8 cellular contexts compared by ENCODE assay signal in the genomic region with DNA sequence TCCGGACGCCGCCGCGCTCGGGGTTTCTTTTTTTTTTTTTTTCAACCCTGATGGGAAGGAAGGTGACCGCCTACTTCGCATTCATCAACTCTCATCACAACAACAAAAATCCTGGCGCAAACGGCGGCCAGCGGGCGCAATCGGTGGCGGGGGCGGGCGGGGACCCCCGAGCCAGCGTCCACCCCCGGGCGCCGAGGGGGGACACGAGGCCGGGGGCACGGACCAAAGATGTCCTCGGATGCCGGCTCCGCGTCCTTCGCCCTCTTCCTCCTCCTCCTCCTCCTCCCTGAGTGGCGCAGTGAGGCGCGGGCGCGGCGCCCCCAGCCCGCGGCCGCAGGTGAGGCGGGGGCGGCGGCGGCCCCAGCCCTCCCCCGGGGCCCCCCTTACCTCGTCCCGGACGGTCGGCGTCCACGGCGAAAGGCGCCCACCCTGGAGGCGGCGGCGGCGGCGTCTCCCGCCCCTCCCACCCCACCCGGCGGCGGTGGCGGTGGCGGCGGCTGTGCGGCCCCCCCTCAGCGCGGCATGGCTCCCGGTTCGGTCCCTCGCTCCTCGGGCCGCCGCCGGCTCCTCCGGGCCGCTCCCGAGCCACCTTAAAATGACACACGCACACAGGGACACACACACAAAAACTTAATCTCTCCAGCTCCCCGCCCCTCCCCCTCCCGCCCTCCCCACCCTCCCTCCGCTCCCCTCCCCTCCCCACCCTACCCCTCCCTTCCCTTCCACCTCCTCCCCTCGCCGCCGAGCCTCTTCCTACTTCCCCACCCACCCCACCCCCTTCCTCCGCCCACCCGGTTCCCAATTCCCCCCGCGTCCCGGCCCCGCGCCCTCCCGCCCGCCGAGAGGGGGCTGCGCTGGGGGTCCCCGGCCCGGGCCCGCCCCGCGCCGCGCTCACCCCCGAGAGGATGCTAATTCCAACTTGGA. TPM values are rescaled to one million over a fixed set of nuclear protein-coding genes. Genes with fewer than 3 reads are reported as not detected.
DNase-seq lines count a peak whose midpoint lies in the region; ATAC-seq and TF ChIP-seq lines count a peak whose summit lies in the region.

A gene (minus strand): TSS at position 632 of the 924 bp plus-strand sequence.

- no peaks in the 10 kb centered on the region for H3K36me3 ChIP-seq in SJCRH30
- no peaks in the 10 kb centered on the region for H3K36me3 ChIP-seq in effector memory CD4-positive, alpha-beta T cell (ENCODE audit: control insufficient read depth, insufficient read depth, low read length)

- H3K4me3 ChIP-seq in AG04449 (ENCODE audit: low read depth, low read length) (peak within 1 kb of the TSS; percentile 72), SJCRH30 (peak within 1 kb of the TSS; percentile 82), lower leg skin (ENCODE audit: low read depth, poor library complexity, severe bottlenecking) (peak within 1 kb of the TSS; percentile 85)
- peak within 1 kb of the TSS; percentile 50 for H3K4me3 ChIP-seq in effector memory CD4-positive, alpha-beta T cell (ENCODE audit: insufficient read depth, low read depth, low read length, poor library complexity, severe bottlenecking)

- H3K9me3 ChIP-seq in SJCRH30 (replicated peaks): no peaks in the 10 kb centered on the region
- no peaks in the 10 kb centered on the region for H3K9me3 ChIP-seq in effector memory CD4-positive, alpha-beta T cell (ENCODE audit: control insufficient read depth, low read length)

- WGBS in lower leg skin, 2 donors: 0 to 1% methylated on average over 28 to 54 of the region's 103 CpGs

- H3K27ac ChIP-seq in SJCRH30: peak within 1 kb of the TSS; percentile 65
- no peak within 1 kb of the TSS for H3K27ac ChIP-seq in effector memory CD4-positive, alpha-beta T cell (ENCODE audit: insufficient read depth, low read length, poor library complexity, severe bottlenecking)

- H3K4me1 ChIP-seq in SJCRH30: peaks cover 20% of the 10 kb centered on the region
- H3K4me1 ChIP-seq in effector memory CD4-positive, alpha-beta T cell (ENCODE audit: control insufficient read depth, insufficient read depth, low read length, poor library complexity, severe bottlenecking): peaks cover 11% of the 10 kb centered on the region

- H3K27me3 ChIP-seq in SJCRH30: no peaks in the 10 kb centered on the region
- peaks cover 23% of the 10 kb centered on the region for H3K27me3 ChIP-seq in effector memory CD4-positive, alpha-beta T cell (replicated peaks; ENCODE audit: control insufficient read depth, insufficient read depth, low read length, poor library complexity, severe bottlenecking)

- POLR2A ChIA-PET in AG04449 (lab: Yijun Ruan, JAX): interaction anchor here (1.0 kb wide), 1 partner anchor 502 kb away, joined by 5 read pairs; no protein-coding TSS in a partner anchor

- no peak for TF ChIP-seq CTCF in AG04449 (IDR thresholded peaks at IDR 0.05; ENCODE audit: insufficient read depth, low read length, missing control alignments)
- TF ChIP-seq CTCF in GM20000 (IDR thresholded peaks at IDR 0.05; ENCODE audit: extremely low read depth, missing control alignments): no peak
- no peak for TF ChIP-seq CTCF in lower leg skin (IDR thresholded peaks at IDR 0.05)
- no peak for TF ChIP-seq CTCF in subcutaneous adipose tissue (IDR thresholded peaks at IDR 0.05; ENCODE audit: low read depth)

- ATAC-seq in GM18868 (IDR thresholded peaks at IDR 0.05; ENCODE audit: unreplicated experiment): no peak
- no peak for ATAC-seq in GM18520 (IDR thresholded peaks at IDR 0.05; ENCODE audit: unreplicated experiment)

- intact Hi-C loops in lower leg skin (cut with DNase I; ENCODE audit: low total_unique reads): no loop called here

- CTCF ChIA-PET in AG04449 (lab: Yijun Ruan, JAX): no interaction called here

- DNase-seq in AG04449 (ENCODE audit: low read depth, low spot score): no peak
- peak; percentile 65 for DNase-seq in GM20000 (ENCODE audit: low spot score)
- DNase-seq in SJCRH30: peak; percentile 54 to 70
- DNase-seq in effector memory CD4-positive, alpha-beta T cell: no peak
- peak in 1 of 2 donors; percentile 92 for DNase-seq in lower leg skin (ENCODE audit: low spot score in 2 of 2)

- no peak for TF ChIP-seq POLR2A in lower leg skin (IDR thresholded peaks at IDR 0.05)

RNA-seq across cellular contexts. Expression of the gene that starts here (rescaled TPM):
- 67.8 and 69.0 TPM in 2 replicates for total RNA-seq in SJCRH30 (2014; rRNA removed; shearing (Covaris generic))
- total RNA-seq in lower leg skin: 10 to 100 TPM; 30.3 to 39.5 (median 32.2) TPM
- 10 to 100 TPM; 22.3 to 52.2 (median 42.5) TPM for total RNA-seq in subcutaneous adipose tissue

Comparison
In these comparisons a context has a peak if more than half of its experiments do, and no peak if none do; other contexts are left out.
1. DNase-seq: peak in GM20000 (single experiment) and SJCRH30 (2 of 2); none in AG04449 (single experiment) and effector memory CD4-positive, alpha-beta T cell (0 of 3).
2. Peak in every context shown above with its lines, with median percentiles within 50 percentile points of each other: H3K4me3 ChIP-seq.